In genomic region chr17:50758524-50758923, GRCh38 we compare ENCODE assay signal across 24 cellular contexts. TPM values are rescaled to one million over a fixed set of nuclear protein-coding genes. Genes with fewer than 3 reads are reported as not detected.
"Had no signal": no experiment of that assay in that cellular context is flagged by ENCODE, and none has a peak within 500 bp of the region (broad histone marks: within the 10 kb centered on the region; RNA-seq: fewer than 3 reads in every experiment).

No MANE protein-coding gene starts in this region.

- H3K36me3 ChIP-seq: prostate gland had no signal

- H3K4me3 ChIP-seq: gastrocnemius medialis, left ventricle myocardium inferior, prostate gland, tibial artery had no signal

- ATAC-seq: naive thymus-derived CD8-positive, alpha-beta T cell had no signal

- H3K4me1 ChIP-seq: prostate gland had no signal

- DNase-seq: activated naive CD4-positive, alpha-beta T cell treated with anti-CD3 and anti-CD28 coated beads, Interleukin-2, amount 10 ng/mL, durations not matched to agents 7 days and 5 days; activated T-cell treated with anti-CD3 and anti-CD28 coated beads, Interleukin-2, amount 50 U/mL, for 48 hours; aorta; brain microvascular endothelial cell; central memory CD4-positive, alpha-beta T cell; dermis blood vessel endothelial cell; effector CD8-positive, alpha-beta T cell; gastrocnemius medialis; hippocampal formation; left ventricle myocardium inferior; naive thymus-derived CD8-positive, alpha-beta T cell; stimulated activated CD4-positive, alpha-beta T cell treated with anti-CD3 and anti-CD28 coated beads, Interleukin-4, amount 100 ng/mL, for 4 hours; substantia nigra; T-cell; tibial artery; WERI-Rb-1 had no signal

- H3K9me3 Mint-ChIP-seq: activated naive CD4-positive, alpha-beta T cell treated with anti-CD3 and anti-CD28 coated beads, Interleukin-2, amount 10 ng/mL, durations not matched to agents 7 days and 5 days; mesothelial cell of epicardium; naive thymus-derived CD8-positive, alpha-beta T cell; stimulated activated naive CD8-positive, alpha-beta T cell treated with anti-CD3 and anti-CD28 coated beads, Interleukin-15, Interleukin-2, amounts not matched to agents 100 ng/mL and 50 ng/mL, for 24 hours; T-cell had no signal

- H3K27me3 ChIP-seq: brain microvascular endothelial cell, gastrocnemius medialis, tibial artery had no signal

- H3K27me3 Mint-ChIP-seq: naive thymus-derived CD8-positive, alpha-beta T cell; stimulated activated naive CD8-positive, alpha-beta T cell treated with anti-CD3 and anti-CD28 coated beads, Interleukin-15, Interleukin-2, amounts not matched to agents 100 ng/mL and 50 ng/mL, for 24 hours; T-cell had no signal

- H3K27ac Mint-ChIP-seq: activated naive CD4-positive, alpha-beta T cell treated with anti-CD3 and anti-CD28 coated beads, Interleukin-2, amount 10 ng/mL, durations not matched to agents 7 days and 5 days; mesothelial cell of epicardium; stimulated activated naive CD8-positive, alpha-beta T cell treated with anti-CD3 and anti-CD28 coated beads, Interleukin-15, Interleukin-2, amounts not matched to agents 100 ng/mL and 50 ng/mL, for 24 hours; T-cell had no signal

- H3K9me3 ChIP-seq: gastrocnemius medialis, left ventricle myocardium inferior, prostate gland, tibial artery had no signal

- FAIRE-seq: TTC549 had no signal

- H3K27ac ChIP-seq: brain microvascular endothelial cell, gastrocnemius medialis, left ventricle myocardium inferior, prostate gland, tibial artery, WERI-Rb-1 had no signal

- H3K4me3 Mint-ChIP-seq: activated naive CD4-positive, alpha-beta T cell treated with anti-CD3 and anti-CD28 coated beads, Interleukin-2, amount 10 ng/mL, durations not matched to agents 7 days and 5 days; mesothelial cell of epicardium; naive thymus-derived CD8-positive, alpha-beta T cell; stimulated activated naive CD8-positive, alpha-beta T cell treated with anti-CD3 and anti-CD28 coated beads, Interleukin-15, Interleukin-2, amounts not matched to agents 100 ng/mL and 50 ng/mL, for 24 hours; T-cell had no signal

RNA-seq across cellular contexts. Expression of gene ANKRD40CL, which starts 8.8 kb away (rescaled TPM):
- total RNA-seq: aorta; dermis blood vessel endothelial cell; esophagus mucosa; gastrocnemius medialis; left ventricle myocardium inferior; lung microvascular endothelial cell; mesothelial cell of epicardium; naive thymus-derived CD8-positive, alpha-beta T cell; osteocyte; prostate gland; T-cell; urinary bladder had no signal
- polyA plus RNA-seq: naive thymus-derived CD8-positive, alpha-beta T cell; urinary bladder had no signal
